1 cellular context compared by ENCODE assay signal in genomic region chr10:120979435-120980315, GRCh38.
A peak's percentile ranks its signal among the peaks of the same experiment; 100 is the strongest.
TF ChIP-seq lines count a peak whose summit lies in the region.

No MANE protein-coding gene starts in this region.

TF ChIP-seq in WTC11, 78 proteins besides CTCF, POLR2A, EP300 and RAD21 (continued from another document):
- TF ChIP-seq HMGXB4 (CRISPR knock-in tag; IDR thresholded peaks at IDR 0.05) (0 out of 2 replicates have a peak, but pooled peaks have one; percentile 26), ATF3 (CRISPR knock-in tag; conservative IDR thresholded peaks at IDR 0.05) (no peak), E2F1 (CRISPR knock-in tag; IDR thresholded peaks at IDR 0.05) (peak; percentile 58; the same call in 1 of the 2 replicates), SMAD3 (CRISPR knock-in tag; IDR thresholded peaks at IDR 0.05; ENCODE audit: borderline replicate concordance) (0 out of 2 replicates have a peak, but pooled peaks have one; percentile 48), ZBTB21 (CRISPR knock-in tag; IDR thresholded peaks at IDR 0.05; ENCODE audit: borderline replicate concordance) (peak; percentile 84; the same call in 1 of the 2 replicates), USF2 (CRISPR knock-in tag; IDR thresholded peaks at IDR 0.05) (peak; percentile 41; the same call in 1 of the 2 replicates), TP53 (CRISPR knock-in tag; IDR thresholded peaks at IDR 0.05) (peak; percentile 79; the same call in 1 of the 2 replicates), TEAD4 (CRISPR knock-in tag; IDR thresholded peaks at IDR 0.05) (no peak), SP1 (CRISPR knock-in tag; conservative IDR thresholded peaks at IDR 0.05) (0 out of 2 replicates have a peak, but pooled peaks have one; percentile 25), MAX (CRISPR knock-in tag; IDR thresholded peaks at IDR 0.05) (peak; percentile 86), ZNF281 (CRISPR knock-in tag; IDR thresholded peaks at IDR 0.05) (0 out of 2 replicates have a peak, but pooled peaks have one; percentile 50)
TF ChIP-seq in WTC11: peak in this region for 16.
